In the genomic region with DNA sequence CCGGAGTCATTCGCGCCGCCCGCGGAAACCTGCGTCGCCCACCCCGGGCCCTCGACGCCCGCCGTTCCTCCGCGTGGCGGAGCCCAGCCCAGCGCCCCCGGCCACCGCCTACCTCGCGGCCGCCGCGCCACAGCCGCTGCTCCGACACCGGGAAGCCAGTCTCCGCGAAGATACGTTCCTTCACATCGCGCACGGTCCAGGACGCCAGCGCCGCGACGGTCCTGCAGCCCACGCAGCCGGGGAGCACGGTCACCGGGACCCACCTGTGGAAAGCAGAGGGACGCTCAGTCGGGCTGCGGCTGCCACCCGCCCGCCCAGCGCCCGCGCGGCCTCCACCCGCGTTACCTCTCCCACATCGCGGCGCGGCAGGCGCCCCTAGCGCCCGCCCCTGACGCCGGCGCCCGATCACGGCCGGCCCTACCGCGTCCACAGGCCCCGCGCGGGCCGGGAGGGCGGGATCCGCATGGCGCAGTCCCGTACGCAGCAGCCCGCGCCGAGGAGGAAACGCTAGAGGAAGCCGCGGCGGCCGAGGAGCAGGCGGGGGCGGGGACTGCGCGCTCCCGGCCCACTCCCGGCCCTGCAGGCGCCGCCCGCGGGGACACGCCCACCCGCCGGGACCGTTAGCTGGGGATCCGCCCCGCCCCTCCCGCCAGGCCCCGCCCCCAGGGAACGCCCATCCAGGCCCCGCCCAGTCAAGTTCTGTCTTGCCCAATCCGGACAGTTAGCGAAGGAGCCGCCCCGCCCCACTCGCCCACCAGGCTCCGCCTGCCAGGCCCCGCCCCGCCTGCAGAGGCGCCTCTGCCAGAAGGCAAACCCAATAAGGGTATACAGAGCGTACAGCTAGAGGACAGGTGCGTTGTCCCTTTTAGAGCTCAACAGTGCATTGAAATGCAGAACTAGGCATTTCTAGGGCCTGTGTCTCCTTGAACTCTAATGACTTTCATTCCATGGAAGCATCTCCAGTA, we compare ENCODE assay signal across 1 cellular context.
A peak's percentile ranks its signal among the peaks of the same experiment; 100 is the strongest.
TF ChIP-seq lines count a peak whose summit lies in the region.

No MANE protein-coding gene starts in this region.

TF ChIP-seq in WTC11, 78 proteins besides CTCF, POLR2A, EP300 and RAD21 (continued from another document and continues in another):
- TF ChIP-seq ATF6 (CRISPR knock-in tag; IDR thresholded peaks at IDR 0.05) (no peak), ZNF423 (CRISPR knock-in tag; IDR thresholded peaks at IDR 0.05) (no peak), NFYB (CRISPR knock-in tag; conservative IDR thresholded peaks at IDR 0.05; ENCODE audit: low read depth) (peak; percentile 23; the same call in 1 of the 2 replicates), HMGXB4 (CRISPR knock-in tag; IDR thresholded peaks at IDR 0.05) (0 out of 2 replicates have a peak, but pooled peaks have one; percentile 31), NR3C1 (CRISPR knock-in tag; conservative IDR thresholded peaks at IDR 0.05; ENCODE audit: low read depth) (no peak), NR2C2 (CRISPR knock-in tag; IDR thresholded peaks at IDR 0.05) (no peak), SP1 (CRISPR knock-in tag; conservative IDR thresholded peaks at IDR 0.05) (peak; percentile 85), TP53 (CRISPR knock-in tag; IDR thresholded peaks at IDR 0.05) (0 out of 2 replicates have a peak, but pooled peaks have one; percentile 58), NR1H2 (CRISPR knock-in tag; IDR thresholded peaks at IDR 0.05) (no peak), GTF2I (CRISPR knock-in tag; conservative IDR thresholded peaks at IDR 0.05) (no peak), FOXJ3 (CRISPR knock-in tag; IDR thresholded peaks at IDR 0.05; ENCODE audit: borderline replicate concordance) (no peak), GRHL2 (CRISPR knock-in tag; IDR thresholded peaks at IDR 0.05; ENCODE audit: insufficient replicate concordance, severe bottlenecking) (no peak), CREM (CRISPR knock-in tag; IDR thresholded peaks at IDR 0.05) (no peak), TEAD1 (CRISPR knock-in tag; IDR thresholded peaks at IDR 0.05) (no peak), ZNF281 (CRISPR knock-in tag; IDR thresholded peaks at IDR 0.05) (no peak), FOXK1 (CRISPR knock-in tag; IDR thresholded peaks at IDR 0.05) (no peak; the same call in 1 of the 2 replicates), ZNF121 (CRISPR knock-in tag; IDR thresholded peaks at IDR 0.05) (no peak), ETV6 (CRISPR knock-in tag; IDR thresholded peaks at IDR 0.05) (0 out of 2 replicates have a peak, but pooled peaks have one; percentile 30), IRF2 (CRISPR knock-in tag; IDR thresholded peaks at IDR 0.05; ENCODE audit: borderline replicate concordance, low read depth) (no peak), ATF2 (CRISPR knock-in tag; IDR thresholded peaks at IDR 0.05; ENCODE audit: borderline replicate concordance, low read depth) (no peak), HMGA2 (CRISPR knock-in tag; IDR thresholded peaks at IDR 0.05) (no peak)
- TF ChIP-seq, protein P1, sequence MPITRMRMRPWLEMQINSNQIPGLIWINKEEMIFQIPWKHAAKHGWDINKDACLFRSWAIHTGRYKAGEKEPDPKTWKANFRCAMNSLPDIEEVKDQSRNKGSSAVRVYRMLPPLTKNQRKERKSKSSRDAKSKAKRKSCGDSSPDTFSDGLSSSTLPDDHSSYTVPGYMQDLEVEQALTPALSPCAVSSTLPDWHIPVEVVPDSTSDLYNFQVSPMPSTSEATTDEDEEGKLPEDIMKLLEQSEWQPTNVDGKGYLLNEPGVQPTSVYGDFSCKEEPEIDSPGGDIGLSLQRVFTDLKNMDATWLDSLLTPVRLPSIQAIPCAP (CRISPR knock-in tag; IDR thresholded peaks at IDR 0.05) = peak; percentile 39; the same call in 1 of the 2 replicates
- TF ChIP-seq, protein P2, sequence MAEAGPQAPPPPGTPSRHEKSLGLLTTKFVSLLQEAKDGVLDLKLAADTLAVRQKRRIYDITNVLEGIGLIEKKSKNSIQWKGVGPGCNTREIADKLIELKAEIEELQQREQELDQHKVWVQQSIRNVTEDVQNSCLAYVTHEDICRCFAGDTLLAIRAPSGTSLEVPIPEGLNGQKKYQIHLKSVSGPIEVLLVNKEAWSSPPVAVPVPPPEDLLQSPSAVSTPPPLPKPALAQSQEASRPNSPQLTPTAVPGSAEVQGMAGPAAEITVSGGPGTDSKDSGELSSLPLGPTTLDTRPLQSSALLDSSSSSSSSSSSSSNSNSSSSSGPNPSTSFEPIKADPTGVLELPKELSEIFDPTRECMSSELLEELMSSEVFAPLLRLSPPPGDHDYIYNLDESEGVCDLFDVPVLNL (CRISPR knock-in tag; IDR thresholded peaks at IDR 0.05; ENCODE audit: borderline replicate concordance, low read depth) = no peak
- TF ChIP-seq, protein P3, sequence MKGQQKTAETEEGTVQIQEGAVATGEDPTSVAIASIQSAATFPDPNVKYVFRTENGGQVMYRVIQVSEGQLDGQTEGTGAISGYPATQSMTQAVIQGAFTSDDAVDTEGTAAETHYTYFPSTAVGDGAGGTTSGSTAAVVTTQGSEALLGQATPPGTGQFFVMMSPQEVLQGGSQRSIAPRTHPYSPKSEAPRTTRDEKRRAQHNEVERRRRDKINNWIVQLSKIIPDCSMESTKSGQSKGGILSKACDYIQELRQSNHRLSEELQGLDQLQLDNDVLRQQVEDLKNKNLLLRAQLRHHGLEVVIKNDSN (CRISPR knock-in tag; IDR thresholded peaks at IDR 0.05) = no peak
- TF ChIP-seq, protein P4, sequence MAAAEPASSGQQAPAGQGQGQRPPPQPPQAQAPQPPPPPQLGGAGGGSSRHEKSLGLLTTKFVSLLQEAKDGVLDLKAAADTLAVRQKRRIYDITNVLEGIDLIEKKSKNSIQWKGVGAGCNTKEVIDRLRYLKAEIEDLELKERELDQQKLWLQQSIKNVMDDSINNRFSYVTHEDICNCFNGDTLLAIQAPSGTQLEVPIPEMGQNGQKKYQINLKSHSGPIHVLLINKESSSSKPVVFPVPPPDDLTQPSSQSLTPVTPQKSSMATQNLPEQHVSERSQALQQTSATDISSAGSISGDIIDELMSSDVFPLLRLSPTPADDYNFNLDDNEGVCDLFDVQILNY (CRISPR knock-in tag; IDR thresholded peaks at IDR 0.05) = 0 out of 2 replicates have a peak, but pooled peaks have one; percentile 42
- TF ChIP-seq, protein P5, sequence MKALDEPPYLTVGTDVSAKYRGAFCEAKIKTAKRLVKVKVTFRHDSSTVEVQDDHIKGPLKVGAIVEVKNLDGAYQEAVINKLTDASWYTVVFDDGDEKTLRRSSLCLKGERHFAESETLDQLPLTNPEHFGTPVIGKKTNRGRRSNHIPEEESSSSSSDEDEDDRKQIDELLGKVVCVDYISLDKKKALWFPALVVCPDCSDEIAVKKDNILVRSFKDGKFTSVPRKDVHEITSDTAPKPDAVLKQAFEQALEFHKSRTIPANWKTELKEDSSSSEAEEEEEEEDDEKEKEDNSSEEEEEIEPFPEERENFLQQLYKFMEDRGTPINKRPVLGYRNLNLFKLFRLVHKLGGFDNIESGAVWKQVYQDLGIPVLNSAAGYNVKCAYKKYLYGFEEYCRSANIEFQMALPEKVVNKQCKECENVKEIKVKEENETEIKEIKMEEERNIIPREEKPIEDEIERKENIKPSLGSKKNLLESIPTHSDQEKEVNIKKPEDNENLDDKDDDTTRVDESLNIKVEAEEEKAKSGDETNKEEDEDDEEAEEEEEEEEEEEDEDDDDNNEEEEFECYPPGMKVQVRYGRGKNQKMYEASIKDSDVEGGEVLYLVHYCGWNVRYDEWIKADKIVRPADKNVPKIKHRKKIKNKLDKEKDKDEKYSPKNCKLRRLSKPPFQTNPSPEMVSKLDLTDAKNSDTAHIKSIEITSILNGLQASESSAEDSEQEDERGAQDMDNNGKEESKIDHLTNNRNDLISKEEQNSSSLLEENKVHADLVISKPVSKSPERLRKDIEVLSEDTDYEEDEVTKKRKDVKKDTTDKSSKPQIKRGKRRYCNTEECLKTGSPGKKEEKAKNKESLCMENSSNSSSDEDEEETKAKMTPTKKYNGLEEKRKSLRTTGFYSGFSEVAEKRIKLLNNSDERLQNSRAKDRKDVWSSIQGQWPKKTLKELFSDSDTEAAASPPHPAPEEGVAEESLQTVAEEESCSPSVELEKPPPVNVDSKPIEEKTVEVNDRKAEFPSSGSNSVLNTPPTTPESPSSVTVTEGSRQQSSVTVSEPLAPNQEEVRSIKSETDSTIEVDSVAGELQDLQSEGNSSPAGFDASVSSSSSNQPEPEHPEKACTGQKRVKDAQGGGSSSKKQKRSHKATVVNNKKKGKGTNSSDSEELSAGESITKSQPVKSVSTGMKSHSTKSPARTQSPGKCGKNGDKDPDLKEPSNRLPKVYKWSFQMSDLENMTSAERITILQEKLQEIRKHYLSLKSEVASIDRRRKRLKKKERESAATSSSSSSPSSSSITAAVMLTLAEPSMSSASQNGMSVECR (CRISPR knock-in tag; IDR thresholded peaks at IDR 0.05; ENCODE audit: borderline replicate concordance) = no peak
- TF ChIP-seq, protein P6, sequence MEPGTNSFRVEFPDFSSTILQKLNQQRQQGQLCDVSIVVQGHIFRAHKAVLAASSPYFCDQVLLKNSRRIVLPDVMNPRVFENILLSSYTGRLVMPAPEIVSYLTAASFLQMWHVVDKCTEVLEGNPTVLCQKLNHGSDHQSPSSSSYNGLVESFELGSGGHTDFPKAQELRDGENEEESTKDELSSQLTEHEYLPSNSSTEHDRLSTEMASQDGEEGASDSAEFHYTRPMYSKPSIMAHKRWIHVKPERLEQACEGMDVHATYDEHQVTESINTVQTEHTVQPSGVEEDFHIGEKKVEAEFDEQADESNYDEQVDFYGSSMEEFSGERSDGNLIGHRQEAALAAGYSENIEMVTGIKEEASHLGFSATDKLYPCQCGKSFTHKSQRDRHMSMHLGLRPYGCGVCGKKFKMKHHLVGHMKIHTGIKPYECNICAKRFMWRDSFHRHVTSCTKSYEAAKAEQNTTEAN (CRISPR knock-in tag; IDR thresholded peaks at IDR 0.05) = no peak
- TF ChIP-seq, protein P7, sequence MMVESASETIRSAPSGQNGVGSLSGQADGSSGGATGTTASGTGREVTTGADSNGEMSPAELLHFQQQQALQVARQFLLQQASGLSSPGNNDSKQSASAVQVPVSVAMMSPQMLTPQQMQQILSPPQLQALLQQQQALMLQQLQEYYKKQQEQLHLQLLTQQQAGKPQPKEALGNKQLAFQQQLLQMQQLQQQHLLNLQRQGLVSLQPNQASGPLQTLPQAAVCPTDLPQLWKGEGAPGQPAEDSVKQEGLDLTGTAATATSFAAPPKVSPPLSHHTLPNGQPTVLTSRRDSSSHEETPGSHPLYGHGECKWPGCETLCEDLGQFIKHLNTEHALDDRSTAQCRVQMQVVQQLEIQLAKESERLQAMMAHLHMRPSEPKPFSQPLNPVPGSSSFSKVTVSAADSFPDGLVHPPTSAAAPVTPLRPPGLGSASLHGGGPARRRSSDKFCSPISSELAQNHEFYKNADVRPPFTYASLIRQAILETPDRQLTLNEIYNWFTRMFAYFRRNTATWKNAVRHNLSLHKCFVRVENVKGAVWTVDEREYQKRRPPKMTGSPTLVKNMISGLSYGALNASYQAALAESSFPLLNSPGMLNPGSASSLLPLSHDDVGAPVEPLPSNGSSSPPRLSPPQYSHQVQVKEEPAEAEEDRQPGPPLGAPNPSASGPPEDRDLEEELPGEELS (CRISPR knock-in tag; IDR thresholded peaks at IDR 0.05) = peak; percentile 66; the same call in 1 of the 2 replicates
